12 cellular contexts compared by ENCODE assay signal in the genomic region with DNA sequence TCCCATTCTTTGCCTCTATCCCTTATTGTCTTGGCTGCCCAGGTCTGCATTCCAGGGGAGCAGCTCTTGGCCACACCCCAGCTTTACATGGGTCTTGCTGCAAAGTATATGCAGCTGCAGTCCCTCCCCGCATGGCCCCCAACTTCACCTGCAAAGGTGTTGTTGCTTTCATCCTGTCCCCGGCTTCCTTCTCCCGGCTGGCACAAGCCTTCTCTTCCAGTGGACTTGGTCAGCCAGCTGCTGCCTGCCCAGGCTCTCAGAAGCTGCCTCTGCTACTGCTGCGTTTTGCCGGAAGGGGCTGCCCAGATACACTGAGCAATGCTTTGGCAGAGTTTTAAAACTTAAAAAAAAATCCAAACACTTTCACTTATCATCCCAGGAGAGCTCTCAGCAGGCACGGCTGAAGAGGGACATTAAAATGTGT.
DNase-seq lines count a peak whose midpoint lies in the region; ATAC-seq and TF ChIP-seq lines count a peak whose summit lies in the region.
"Had no signal": no experiment of that assay in that cellular context is flagged by ENCODE, and none has a peak within 500 bp of the region (broad histone marks: within the 10 kb centered on the region; RNA-seq: fewer than 3 reads in every experiment).

No MANE protein-coding gene starts in this region.

- H3K4me3 Mint-ChIP-seq in type B pancreatic cell: peak overlapping the region; percentile 46
- H3K4me3 Mint-ChIP-seq: activated naive CD8-positive, alpha-beta T cell treated with anti-CD3 and anti-CD28 coated beads, Interleukin-2, amount 50 U/mL, for 24 hours; T-helper 2 cell treated with Interferon-gamma antibody and Interleukin-4, amounts not matched to agents 5 μg/mL and 100 μg/mL, for 36 hours had no signal

- H3K4me3 ChIP-seq in fibroblast of lung (replicated peaks in 1 of 4; ENCODE audit: control extremely low read depth in 1 of 4, insufficient read depth in 1 of 4, low read depth in 3 of 4, low read length in 4 of 4): peak overlapping the region in 1 of 4 experiments; percentile 16
- peak overlapping the region; percentile 40 to 78 for H3K4me3 ChIP-seq in muscle layer of colon (ENCODE audit: low read depth in 1 of 2, low read length in 2 of 2)
- H3K4me3 ChIP-seq in mucosa of descending colon: no peak overlapping the region
- H3K4me3 ChIP-seq: GM12878 had no signal

- H3K27ac ChIP-seq in fibroblast of lung (ENCODE audit: insufficient read depth, low read length) (no peak overlapping the region), muscle layer of colon (ENCODE audit: low read depth, low read length) (peak overlapping the region; percentile 73)

- H3K79me2 ChIP-seq in fibroblast of lung (ENCODE audit: control insufficient read depth, insufficient read depth, low read length): no peaks in the 10 kb centered on the region

- peak; percentile 60 to 61 for TF ChIP-seq CTCF in fibroblast of lung (conservative IDR thresholded peaks at IDR 0.05 in 1 of 2, IDR thresholded peaks at IDR 0.05 in 1 of 2; ENCODE audit: low read depth in 1 of 2, low read length in 2 of 2)
- peak; percentile 47 for TF ChIP-seq CTCF in type B pancreatic cell (conservative IDR thresholded peaks at IDR 0.05)
- no peak for TF ChIP-seq CTCF in mucosa of descending colon (IDR thresholded peaks at IDR 0.05)

- no peak overlapping the region for H3K4me2 ChIP-seq in fibroblast of lung (ENCODE audit: extremely low read depth, insufficient read depth, low read length)

- no peak overlapping the region for H2AFZ ChIP-seq in fibroblast of lung (ENCODE audit: low read length)

- H3K9ac ChIP-seq in fibroblast of lung (ENCODE audit: insufficient read depth, low read length) (no peak overlapping the region), muscle layer of colon (ENCODE audit: low read length) (peak overlapping the region; percentile 90)

- intact Hi-C loops in mucosa of descending colon (cut with DNase I, micrococcal nuclease): no loop called here

- H3K27ac Mint-ChIP-seq in type B pancreatic cell: peak overlapping the region; percentile 97
- H3K27ac Mint-ChIP-seq: activated naive CD8-positive, alpha-beta T cell treated with anti-CD3 and anti-CD28 coated beads, Interleukin-2, amount 50 U/mL, for 24 hours; T-helper 2 cell treated with Interferon-gamma antibody and Interleukin-4, amounts not matched to agents 5 μg/mL and 100 μg/mL, for 36 hours had no signal

- ATAC-seq in mucosa of descending colon: no peak
- ATAC-seq: activated naive CD8-positive, alpha-beta T cell treated with anti-CD3 and anti-CD28 coated beads, Interleukin-2, amount 50 U/mL, for 24 hours; GM12878 had no signal

- peaks cover 2% of the 10 kb centered on the region for H3K36me3 Mint-ChIP-seq in type B pancreatic cell

- H3K9me3 Mint-ChIP-seq in type B pancreatic cell: no peaks in the 10 kb centered on the region
- H3K9me3 Mint-ChIP-seq: activated naive CD8-positive, alpha-beta T cell treated with anti-CD3 and anti-CD28 coated beads, Interleukin-2, amount 50 U/mL, for 24 hours; T-helper 2 cell treated with Interferon-gamma antibody and Interleukin-4, amounts not matched to agents 5 μg/mL and 100 μg/mL, for 36 hours had no signal

- H3K27me3 ChIP-seq in fibroblast of lung (ENCODE audit: control insufficient read depth, insufficient read depth, low read length): no peaks in the 10 kb centered on the region
- H3K27me3 ChIP-seq in muscle layer of colon (ENCODE audit: control insufficient read depth in 1 of 2, insufficient read depth in 2 of 2, low read length in 2 of 2): no peaks in the 10 kb centered on the region

- H3K9me3 ChIP-seq in fibroblast of lung (ENCODE audit: control insufficient read depth, insufficient read depth, low read depth, low read length): no peaks in the 10 kb centered on the region
- H3K9me3 ChIP-seq in muscle layer of colon (ENCODE audit: low read length): no peaks in the 10 kb centered on the region
- H3K9me3 ChIP-seq in mucosa of descending colon: no peaks in the 10 kb centered on the region

- H4K20me1 ChIP-seq in fibroblast of lung (ENCODE audit: control insufficient read depth, extremely low read depth, insufficient read depth, low read length): no peaks in the 10 kb centered on the region

- H3K4me1 Mint-ChIP-seq in type B pancreatic cell (ENCODE audit: unreplicated experiment): peaks cover 39% of the 10 kb centered on the region

- H3K4me1 ChIP-seq in fibroblast of lung (ENCODE audit: control insufficient read depth, extremely low read depth, insufficient read depth, low read length) (no peaks in the 10 kb centered on the region), muscle layer of colon (ENCODE audit: insufficient read depth, low read length) (peaks cover 31% of the 10 kb centered on the region), mucosa of descending colon (ENCODE audit: low read depth) (peaks cover 2% of the 10 kb centered on the region)

- no peaks in the 10 kb centered on the region for H3K27me3 Mint-ChIP-seq in type B pancreatic cell
- H3K27me3 Mint-ChIP-seq: activated naive CD8-positive, alpha-beta T cell treated with anti-CD3 and anti-CD28 coated beads, Interleukin-2, amount 50 U/mL, for 24 hours had no signal

- no peaks in the 10 kb centered on the region for H3K36me3 ChIP-seq in fibroblast of lung (ENCODE audit: control insufficient read depth, insufficient read depth, low read length)
- H3K36me3 ChIP-seq in muscle layer of colon (ENCODE audit: insufficient read depth, low read length): peaks cover 16% of the 10 kb centered on the region
- no peaks in the 10 kb centered on the region for H3K36me3 ChIP-seq in mucosa of descending colon (ENCODE audit: low read depth)

- peak; percentile 4 for DNase-seq in RPMI8226
- DNase-seq in fibroblast of lung (ENCODE audit: low read depth in 2 of 2): peak; percentile 54 to 63
- DNase-seq in type B pancreatic cell (ENCODE audit: extremely low spot score, unreplicated experiment): no peak
- DNase-seq in stimulated activated naive CD4-positive, alpha-beta T cell (lab: John Stamatoyannopoulos, UW): no peak
- no peak for DNase-seq in SW480 (ENCODE audit: low spot score)
- no peak for DNase-seq in UCSD-AML1 (lab: John Stamatoyannopoulos, UW; ENCODE audit: unreplicated experiment)
- no peak for DNase-seq in mucosa of descending colon
- DNase-seq: activated naive CD8-positive, alpha-beta T cell treated with anti-CD3 and anti-CD28 coated beads, Interleukin-2, amount 50 U/mL, for 24 hours; NCI-H1694 had no signal

Comparison
In these comparisons a context has a peak if more than half of its experiments do, and no peak if none do; other contexts are left out.
1. DNase-seq: peak in RPMI8226 (single experiment) and fibroblast of lung (2 of 2); none in type B pancreatic cell (single experiment), stimulated activated naive CD4-positive, alpha-beta T cell (0 of 6), SW480 (single experiment), UCSD-AML1 (single experiment) and mucosa of descending colon (0 of 3).